14 cellular contexts compared by ENCODE assay signal in genomic region chr4:129994715-129995114, GRCh38.
A peak's percentile ranks its signal among the peaks of the same experiment; 100 is the strongest.
DNase-seq lines count a peak whose midpoint lies in the region; ATAC-seq and TF ChIP-seq lines count a peak whose summit lies in the region.
"Had no signal": no experiment of that assay in that cellular context is flagged by ENCODE, and none has a peak within 500 bp of the region (broad histone marks: within the 10 kb centered on the region; RNA-seq: fewer than 3 reads in every experiment).

No MANE protein-coding gene starts in this region.

- intact Hi-C loops in right lobe of liver (cut with DNase I), result no loop called here
- intact Hi-C loops in testis (cut with DNase I; ENCODE audit: low total_unique reads), result no loop called here

- H3K4me1 ChIP-seq in right lobe of liver, result no peaks in the 10 kb centered on the region
- H3K4me1 ChIP-seq in testis, result no peaks in the 10 kb centered on the region
- H3K4me1 ChIP-seq: sigmoid colon had no signal

- ATAC-seq in GM18508 (IDR thresholded peaks at IDR 0.05; ENCODE audit: insufficient read depth, unreplicated experiment) (peak; percentile 91), GM19463 (IDR thresholded peaks at IDR 0.05; ENCODE audit: unreplicated experiment) (peak; percentile 88), HG02938 (IDR thresholded peaks at IDR 0.05; ENCODE audit: unreplicated experiment) (peak; percentile 77), HG03469 (IDR thresholded peaks at IDR 0.05; ENCODE audit: unreplicated experiment) (peak; percentile 59), right lobe of liver (no peak), GM21576 (IDR thresholded peaks at IDR 0.05; ENCODE audit: unreplicated experiment) (no peak)

- DNase-seq in right lobe of liver (no peak), testis (no peak), NOMO-1 treated with dmso at 0.1 percent for 144 hours (lab: John Stamatoyannopoulos, UW; ENCODE audit: unreplicated experiment) (no peak)
- DNase-seq: activated CD4-positive, alpha-beta T cell treated with anti-CD3 and anti-CD28 coated beads, Interleukin-2, amount 50 U/mL, for 1 hour; hippocampal formation; mammary epithelial cell; NCI-H187 treated with DMSO at 0.1 percent for 48 hours; NCI-H226; sigmoid colon had no signal

- H3K27ac ChIP-seq in right lobe of liver, result no peak overlapping the region
- H3K27ac ChIP-seq in testis, result no peak overlapping the region
- H3K27ac ChIP-seq: sigmoid colon had no signal

- no peak for TF ChIP-seq POLR2A in right lobe of liver (IDR thresholded peaks at IDR 0.05)
- TF ChIP-seq POLR2A in testis (IDR thresholded peaks at IDR 0.05), result no peak

- 70% methylated on average over 4 of the region's 4 CpGs for WGBS in right lobe of liver (ENCODE audit: insufficient coverage, low coverage, low lambda C conversion rate, missing lambda C conversion rate)
- 67 to 78% methylated on average over 4 of the region's 4 CpGs for WGBS in testis, 2 donors

- no peak overlapping the region for H3K4me3 ChIP-seq in right lobe of liver
- no peak overlapping the region for H3K4me3 ChIP-seq in testis
- H3K4me3 ChIP-seq: sigmoid colon had no signal

- H3K27me3 ChIP-seq in right lobe of liver (no peaks in the 10 kb centered on the region), testis (no peaks in the 10 kb centered on the region)
- H3K27me3 ChIP-seq: sigmoid colon had no signal

- no peaks in the 10 kb centered on the region for H3K9me3 ChIP-seq in right lobe of liver
- H3K9me3 ChIP-seq in testis, result no peaks in the 10 kb centered on the region
- H3K9me3 ChIP-seq: sigmoid colon had no signal

- TF ChIP-seq CTCF in right lobe of liver (IDR thresholded peaks at IDR 0.05) (no peak), testis (IDR thresholded peaks at IDR 0.05) (no peak)

- H3K36me3 ChIP-seq in right lobe of liver (no peaks in the 10 kb centered on the region), testis (ENCODE audit: low read depth, missing control alignments) (no peaks in the 10 kb centered on the region)
- H3K36me3 ChIP-seq: sigmoid colon had no signal

Comparison
In these comparisons a context has a peak if more than half of its experiments do, and no peak if none do; other contexts are left out.
1. ATAC-seq: peak in GM18508 (single experiment), GM19463 (single experiment), HG02938 (single experiment) and HG03469 (single experiment); none in right lobe of liver (0 of 4) and GM21576 (single experiment).